1 cellular context compared by ENCODE assay signal in genomic region chr16:4616047-4616811, GRCh38.
TF ChIP-seq lines count a peak whose summit lies in the region.

No MANE protein-coding gene starts in this region.

TF ChIP-seq in WTC11, 78 proteins besides CTCF, POLR2A, EP300 and RAD21 (continued from another document):
- TF ChIP-seq ZBTB43 (CRISPR knock-in tag; IDR thresholded peaks at IDR 0.05) = no peak
- TF ChIP-seq, protein P1, sequence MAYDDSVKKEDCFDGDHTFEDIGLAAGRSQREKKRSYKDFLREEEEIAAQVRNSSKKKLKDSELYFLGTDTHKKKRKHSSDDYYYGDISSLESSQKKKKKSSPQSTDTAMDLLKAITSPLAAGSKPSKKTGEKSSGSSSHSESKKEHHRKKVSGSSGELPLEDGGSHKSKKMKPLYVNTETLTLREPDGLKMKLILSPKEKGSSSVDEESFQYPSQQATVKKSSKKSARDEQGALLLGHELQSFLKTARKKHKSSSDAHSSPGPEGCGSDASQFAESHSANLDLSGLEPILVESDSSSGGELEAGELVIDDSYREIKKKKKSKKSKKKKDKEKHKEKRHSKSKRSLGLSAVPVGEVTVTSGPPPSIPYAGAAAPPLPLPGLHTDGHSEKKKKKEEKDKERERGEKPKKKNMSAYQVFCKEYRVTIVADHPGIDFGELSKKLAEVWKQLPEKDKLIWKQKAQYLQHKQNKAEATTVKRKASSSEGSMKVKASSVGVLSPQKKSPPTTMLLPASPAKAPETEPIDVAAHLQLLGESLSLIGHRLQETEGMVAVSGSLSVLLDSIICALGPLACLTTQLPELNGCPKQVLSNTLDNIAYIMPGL (CRISPR knock-in tag; IDR thresholded peaks at IDR 0.05) = 0 out of 2 replicates have a peak, but pooled peaks have one; percentile 6
- TF ChIP-seq GTF2I (CRISPR knock-in tag; conservative IDR thresholded peaks at IDR 0.05) = no peak
- TF ChIP-seq ESRRA (CRISPR knock-in tag; IDR thresholded peaks at IDR 0.05; ENCODE audit: borderline replicate concordance) = peak; percentile 95; the same call in 1 of the 2 replicates
- no peak for TF ChIP-seq PRRX2 (CRISPR knock-in tag; IDR thresholded peaks at IDR 0.05)
- no peak for TF ChIP-seq SMAD4 (CRISPR knock-in tag; IDR thresholded peaks at IDR 0.05)
- TF ChIP-seq NR3C1 (CRISPR knock-in tag; conservative IDR thresholded peaks at IDR 0.05; ENCODE audit: low read depth) = no peak
- TF ChIP-seq ZNF532 (CRISPR knock-in tag; IDR thresholded peaks at IDR 0.05; ENCODE audit: borderline replicate concordance) = no peak
- TF ChIP-seq TCF7 (CRISPR knock-in tag; IDR thresholded peaks at IDR 0.05; ENCODE audit: low read depth) = no peak
- TF ChIP-seq E2F5 (CRISPR knock-in tag; IDR thresholded peaks at IDR 0.05) = 0 out of 2 replicates have a peak, but pooled peaks have one; percentile 25
- TF ChIP-seq, protein P2, sequence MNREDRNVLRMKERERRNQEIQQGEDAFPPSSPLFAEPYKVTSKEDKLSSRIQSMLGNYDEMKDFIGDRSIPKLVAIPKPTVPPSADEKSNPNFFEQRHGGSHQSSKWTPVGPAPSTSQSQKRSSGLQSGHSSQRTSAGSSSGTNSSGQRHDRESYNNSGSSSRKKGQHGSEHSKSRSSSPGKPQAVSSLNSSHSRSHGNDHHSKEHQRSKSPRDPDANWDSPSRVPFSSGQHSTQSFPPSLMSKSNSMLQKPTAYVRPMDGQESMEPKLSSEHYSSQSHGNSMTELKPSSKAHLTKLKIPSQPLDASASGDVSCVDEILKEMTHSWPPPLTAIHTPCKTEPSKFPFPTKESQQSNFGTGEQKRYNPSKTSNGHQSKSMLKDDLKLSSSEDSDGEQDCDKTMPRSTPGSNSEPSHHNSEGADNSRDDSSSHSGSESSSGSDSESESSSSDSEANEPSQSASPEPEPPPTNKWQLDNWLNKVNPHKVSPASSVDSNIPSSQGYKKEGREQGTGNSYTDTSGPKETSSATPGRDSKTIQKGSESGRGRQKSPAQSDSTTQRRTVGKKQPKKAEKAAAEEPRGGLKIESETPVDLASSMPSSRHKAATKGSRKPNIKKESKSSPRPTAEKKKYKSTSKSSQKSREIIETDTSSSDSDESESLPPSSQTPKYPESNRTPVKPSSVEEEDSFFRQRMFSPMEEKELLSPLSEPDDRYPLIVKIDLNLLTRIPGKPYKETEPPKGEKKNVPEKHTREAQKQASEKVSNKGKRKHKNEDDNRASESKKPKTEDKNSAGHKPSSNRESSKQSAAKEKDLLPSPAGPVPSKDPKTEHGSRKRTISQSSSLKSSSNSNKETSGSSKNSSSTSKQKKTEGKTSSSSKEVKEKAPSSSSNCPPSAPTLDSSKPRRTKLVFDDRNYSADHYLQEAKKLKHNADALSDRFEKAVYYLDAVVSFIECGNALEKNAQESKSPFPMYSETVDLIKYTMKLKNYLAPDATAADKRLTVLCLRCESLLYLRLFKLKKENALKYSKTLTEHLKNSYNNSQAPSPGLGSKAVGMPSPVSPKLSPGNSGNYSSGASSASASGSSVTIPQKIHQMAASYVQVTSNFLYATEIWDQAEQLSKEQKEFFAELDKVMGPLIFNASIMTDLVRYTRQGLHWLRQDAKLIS (CRISPR knock-in tag; IDR thresholded peaks at IDR 0.05; ENCODE audit: borderline replicate concordance) = no peak
- TF ChIP-seq ELF4 (CRISPR knock-in tag; IDR thresholded peaks at IDR 0.05; ENCODE audit: low read depth) = no peak
- 0 out of 2 replicates have a peak, but pooled peaks have one; percentile 27 for TF ChIP-seq MYBL2 (CRISPR knock-in tag; IDR thresholded peaks at IDR 0.05)
- TF ChIP-seq NFE2L1 (CRISPR knock-in tag; IDR thresholded peaks at IDR 0.05) = peak; percentile 55; the same call in 1 of the 2 replicates
- no peak for TF ChIP-seq ATF1 (CRISPR knock-in tag; IDR thresholded peaks at IDR 0.05)
- TF ChIP-seq, protein P3, sequence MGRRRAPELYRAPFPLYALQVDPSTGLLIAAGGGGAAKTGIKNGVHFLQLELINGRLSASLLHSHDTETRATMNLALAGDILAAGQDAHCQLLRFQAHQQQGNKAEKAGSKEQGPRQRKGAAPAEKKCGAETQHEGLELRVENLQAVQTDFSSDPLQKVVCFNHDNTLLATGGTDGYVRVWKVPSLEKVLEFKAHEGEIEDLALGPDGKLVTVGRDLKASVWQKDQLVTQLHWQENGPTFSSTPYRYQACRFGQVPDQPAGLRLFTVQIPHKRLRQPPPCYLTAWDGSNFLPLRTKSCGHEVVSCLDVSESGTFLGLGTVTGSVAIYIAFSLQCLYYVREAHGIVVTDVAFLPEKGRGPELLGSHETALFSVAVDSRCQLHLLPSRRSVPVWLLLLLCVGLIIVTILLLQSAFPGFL (CRISPR knock-in tag; IDR thresholded peaks at IDR 0.05; ENCODE audit: borderline replicate concordance) = no peak
- TF ChIP-seq ARID4B (CRISPR knock-in tag; IDR thresholded peaks at IDR 0.05; ENCODE audit: borderline replicate concordance) = no peak
- TF ChIP-seq HMGA2 (CRISPR knock-in tag; IDR thresholded peaks at IDR 0.05) = no peak
- TF ChIP-seq, protein P4, sequence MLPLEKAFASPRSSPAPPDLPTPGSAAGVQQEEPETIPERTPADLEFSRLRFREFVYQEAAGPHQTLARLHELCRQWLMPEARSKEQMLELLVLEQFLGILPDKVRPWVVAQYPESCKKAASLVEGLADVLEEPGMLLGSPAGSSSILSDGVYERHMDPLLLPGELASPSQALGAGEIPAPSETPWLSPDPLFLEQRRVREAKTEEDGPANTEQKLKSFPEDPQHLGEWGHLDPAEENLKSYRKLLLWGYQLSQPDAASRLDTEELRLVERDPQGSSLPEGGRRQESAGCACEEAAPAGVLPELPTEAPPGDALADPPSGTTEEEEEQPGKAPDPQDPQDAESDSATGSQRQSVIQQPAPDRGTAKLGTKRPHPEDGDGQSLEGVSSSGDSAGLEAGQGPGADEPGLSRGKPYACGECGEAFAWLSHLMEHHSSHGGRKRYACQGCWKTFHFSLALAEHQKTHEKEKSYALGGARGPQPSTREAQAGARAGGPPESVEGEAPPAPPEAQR (CRISPR knock-in tag; IDR thresholded peaks at IDR 0.05) = no peak
- no peak for TF ChIP-seq KAT7 (CRISPR knock-in tag; IDR thresholded peaks at IDR 0.05; ENCODE audit: borderline replicate concordance)
- no peak for TF ChIP-seq ZNF423 (CRISPR knock-in tag; IDR thresholded peaks at IDR 0.05)
- TF ChIP-seq, protein P5, sequence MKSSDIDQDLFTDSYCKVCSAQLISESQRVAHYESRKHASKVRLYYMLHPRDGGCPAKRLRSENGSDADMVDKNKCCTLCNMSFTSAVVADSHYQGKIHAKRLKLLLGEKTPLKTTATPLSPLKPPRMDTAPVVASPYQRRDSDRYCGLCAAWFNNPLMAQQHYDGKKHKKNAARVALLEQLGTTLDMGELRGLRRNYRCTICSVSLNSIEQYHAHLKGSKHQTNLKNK (CRISPR knock-in tag; IDR thresholded peaks at IDR 0.05) = no peak
